ENCODE assay signal across 18 cellular contexts in the genomic region with DNA sequence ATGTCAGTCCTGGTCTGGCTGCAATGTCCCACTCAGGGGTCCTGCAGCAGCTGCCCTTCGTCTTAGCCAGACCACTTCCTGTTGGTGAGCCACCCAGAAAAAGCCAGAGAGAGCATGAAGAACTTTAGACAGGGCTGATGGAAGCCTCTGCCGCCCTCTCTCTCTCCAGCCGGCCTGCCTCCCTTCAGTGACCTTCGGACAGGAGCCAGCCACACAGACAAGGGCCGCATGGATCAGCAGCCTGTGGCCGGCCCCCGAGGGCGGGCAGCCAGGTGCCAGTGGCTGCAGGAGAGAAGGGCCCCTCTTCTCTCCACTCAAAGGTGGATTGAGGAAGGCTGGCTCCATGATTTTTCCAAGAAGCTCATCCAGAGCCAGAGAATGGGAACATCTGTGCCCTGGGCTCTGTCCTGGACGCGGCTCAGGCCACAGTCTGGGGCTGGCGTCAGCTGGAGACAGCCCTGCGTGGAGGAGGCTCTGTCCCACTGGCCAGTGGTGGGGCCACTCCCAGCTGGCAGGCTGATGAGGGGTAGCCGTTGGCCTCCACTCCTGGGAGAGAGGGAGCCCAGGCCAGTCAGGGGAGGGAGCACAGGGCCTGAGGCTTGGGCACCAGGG. TPM values are rescaled to one million over a fixed set of nuclear protein-coding genes. Genes with fewer than 3 reads are reported as not detected.
A peak's percentile ranks its signal among the peaks of the same experiment; 100 is the strongest.
DNase-seq lines count a peak whose midpoint lies in the region; ATAC-seq, FAIRE-seq and TF ChIP-seq lines count a peak whose summit lies in the region.
"Had no signal": no experiment of that assay in that cellular context is flagged by ENCODE, and none has a peak within 500 bp of the region (broad histone marks: within the 10 kb centered on the region; RNA-seq: fewer than 3 reads in every experiment).

No MANE protein-coding gene starts in this region.

- H3K27ac ChIP-seq in body of pancreas (peak overlapping the region in 2 of 4 donors; percentile 40 to 57), pancreas (peak overlapping the region in 1 of 4 donors; percentile 19)
- H3K27ac ChIP-seq: heart right ventricle, upper lobe of right lung, VCaP had no signal

- no peak overlapping the region for H3K4me3 ChIP-seq in body of pancreas
- H3K4me3 ChIP-seq in pancreas: no peak overlapping the region
- H3K4me3 ChIP-seq: heart right ventricle, skin epidermis, upper lobe of right lung had no signal

- in situ Hi-C loops in GM13976 (cut with MboI; ENCODE audit: low sequenced_read_pairs, unreplicated experiment): no loop called here

- DNase-seq in C1 segment of cervical spinal cord (lab: John Stamatoyannopoulos, UW) (peak in 9 of 14 donors; percentile 6 to 87 (median 46)), body of pancreas (peak; percentile 45 to 76 (median 57)), inferior parietal cortex (ENCODE audit: extremely low spot score) (peak; percentile 22), pancreas (peak; percentile 48 to 80 (median 64)), GM19240 (ENCODE audit: insufficient read length, low spot score) (no peak), NCI-H1694 treated with DMSO at 0.1 percent for 48 hours (lab: John Stamatoyannopoulos, UW) (no peak), GM13976 (ENCODE audit: low spot score) (no peak)
- DNase-seq in activated naive CD4-positive, alpha-beta T cell (lab: John Stamatoyannopoulos, UW): no peak
- DNase-seq: activated effector memory CD4-positive, alpha-beta T cell treated with anti-CD3 and anti-CD28 coated beads, Interleukin-2, amount 50 U/mL, for 16 hours; dermis blood vessel endothelial cell; erythroblast; heart right ventricle; NCI-H82; T-cell; upper lobe of right lung had no signal

- no peaks in the 10 kb centered on the region for H3K9me3 ChIP-seq in body of pancreas
- H3K9me3 ChIP-seq in pancreas: no peaks in the 10 kb centered on the region
- H3K9me3 ChIP-seq: heart right ventricle, upper lobe of right lung had no signal

- no peak for TF ChIP-seq POLR2A in body of pancreas (IDR thresholded peaks at IDR 0.05)

- intact Hi-C loops in body of pancreas (cut with DNase I): no loop called here
- intact Hi-C loops in pancreas (cut with DNase I): no loop called here

- H3K4me1 ChIP-seq in body of pancreas (peaks cover 13% of the 10 kb centered on the region), pancreas (peaks cover 0 to 3% (median 0%) of the 10 kb centered on the region in 3 donors)
- H3K4me1 ChIP-seq: upper lobe of right lung had no signal

- H3K27me3 ChIP-seq in body of pancreas (no peaks in the 10 kb centered on the region), pancreas (no peaks in the 10 kb centered on the region)
- H3K27me3 ChIP-seq: upper lobe of right lung had no signal

- 25 to 40% methylated on average over 3 to 13 of the region's 13 CpGs for WGBS in body of pancreas, 2 donors
- 11 to 17% methylated on average over 13 of the region's 13 CpGs for WGBS in pancreas, 2 donors

- ATAC-seq in body of pancreas (peak; percentile 78), pancreas (peak; percentile 86 to 98 (median 93))
- ATAC-seq: T-cell, upper lobe of right lung had no signal

- no peak for TF ChIP-seq CTCF in body of pancreas (IDR thresholded peaks at IDR 0.05)
- TF ChIP-seq CTCF in pancreas (IDR thresholded peaks at IDR 0.05): no peak
- TF ChIP-seq CTCF in GM13976 (IDR thresholded peaks at IDR 0.05; ENCODE audit: borderline replicate concordance, control extremely low read depth, extremely low read depth, insufficient read depth, missing control alignments): no peak

- no peak for FAIRE-seq in pancreas (lab: Jason Lieb, UNC)
- FAIRE-seq: GM12892 had no signal

- no peaks in the 10 kb centered on the region for H3K36me3 ChIP-seq in body of pancreas (replicated peaks in 1 of 2; ENCODE audit: insufficient read depth in 1 of 2, low read depth in 2 of 2)
- H3K36me3 ChIP-seq in pancreas: no peaks in the 10 kb centered on the region
- H3K36me3 ChIP-seq: heart right ventricle, upper lobe of right lung had no signal

RNA-seq across cellular contexts. Expression of a gene that starts 42.9 kb away (rescaled TPM):
- total RNA-seq in body of pancreas: 10 to 100 TPM in 1 of 2 donors, 1 to 10 TPM in 1; 2.9 to 25.4 TPM
- 10 to 100 TPM in 1 of 6 donors, 1 to 10 TPM in 5; 3.0 to 14.2 (median 5.7) TPM for total RNA-seq in pancreas
- polyA plus RNA-seq in pancreas: 10 to 100 TPM in 1 of 2 donors, 1 to 10 TPM in 1; 8.4 to 11.0 TPM

Comparison
In these comparisons a context has a peak if more than half of its experiments do, and no peak if none do; other contexts are left out.
1. DNase-seq: peak in C1 segment of cervical spinal cord (9 of 14), body of pancreas (4 of 4), inferior parietal cortex (single experiment) and pancreas (6 of 6); none in GM19240 (single experiment), NCI-H1694 treated with DMSO at 0.1 percent for 48 hours (single experiment), GM13976 (single experiment) and activated naive CD4-positive, alpha-beta T cell (0 of 4).